ENCODE assay signal across 17 cellular contexts in genomic region chr10:98251399-98251798, GRCh38. TPM values are rescaled to one million over a fixed set of nuclear protein-coding genes. Genes with fewer than 3 reads are reported as not detected.
"Had no signal": no experiment of that assay in that cellular context is flagged by ENCODE, and none has a peak within 500 bp of the region (broad histone marks: within the 10 kb centered on the region; RNA-seq: fewer than 3 reads in every experiment).

No MANE protein-coding gene starts in this region.

- DNase-seq: activated CD8-positive, alpha-beta memory T cell treated with anti-CD3 and anti-CD28 coated beads, Interleukin-2, amount 50 U/mL, for 48 hours; activated naive CD4-positive, alpha-beta T cell treated with Interleukin-2 at 50 U/mL for 16 hours; activated naive CD8-positive, alpha-beta T cell treated with anti-CD3 and anti-CD28 coated beads for 36 hours; central memory CD4-positive, alpha-beta T cell; dermis blood vessel endothelial cell; effector memory CD4-positive, alpha-beta T cell; esophagus squamous epithelium; heart left ventricle; kidney; lower lobe of right lung; posterior cingulate gyrus; spleen; stimulated activated CD4-positive, alpha-beta T cell treated with anti-CD3 and anti-CD28 coated beads, Interleukin-4, amount 100 ng/mL, for 1 hour; stimulated activated naive CD4-positive, alpha-beta T cell treated with Interleukin-2 at 50 U/mL for 16 hours had no signal

- H3K4me1 ChIP-seq: lower lobe of right lung had no signal

- H3K9me3 ChIP-seq: esophagus squamous epithelium, gastroesophageal sphincter, heart left ventricle, lower lobe of right lung, spleen had no signal

- H3K4me3 ChIP-seq: esophagus squamous epithelium, gastroesophageal sphincter, heart left ventricle, lower lobe of right lung, spleen had no signal

- ATAC-seq: gastroesophageal sphincter, heart left ventricle, left lobe of liver, lower lobe of right lung, SK-N-SH treated with all-trans-retinoic acid at 6 μM for 48 hours had no signal

- H3K27ac ChIP-seq: esophagus squamous epithelium, gastroesophageal sphincter, heart left ventricle, lower lobe of right lung, spleen had no signal

- H3K27me3 ChIP-seq: esophagus squamous epithelium, gastroesophageal sphincter, heart left ventricle, spleen had no signal

RNA-seq across cellular contexts. Expression of gene LOXL4, which starts 16.6 kb away (rescaled TPM):
- total RNA-seq: activated naive CD8-positive, alpha-beta T cell treated with anti-CD3 and anti-CD28 coated beads for 36 hours had no signal
